In genomic region chr15:29570931-29571727, GRCh38 we compare ENCODE assay signal across 8 cellular contexts.
DNase-seq lines count a peak whose midpoint lies in the region; FAIRE-seq and TF ChIP-seq lines count a peak whose summit lies in the region.

No MANE protein-coding gene starts in this region.

- TF ChIP-seq EP300 in transverse colon (IDR thresholded peaks at IDR 0.05; ENCODE audit: low read depth) = no peak

- no peak overlapping the region for H4K91ac ChIP-seq in mesenchymal stem cell (ENCODE audit: low read length)

- intact Hi-C loops in transverse colon (cut with DNase I; ENCODE audit: low total_unique reads) = loop anchor here (10.0 kb wide), 1 partner anchor 296 kb away; no protein-coding TSS in a partner anchor

- no peaks in the 10 kb centered on the region; the same call in 1 of the 2 replicates for H3K9me3 Mint-ChIP-seq in HFFc6

- H2BK12ac ChIP-seq in mesenchymal stem cell (ENCODE audit: low read length in 2 of 2) = no peak overlapping the region

- no peak overlapping the region for H3K27ac Mint-ChIP-seq in HFFc6

- H3K9me3 ChIP-seq in MM.1S (replicated peaks; ENCODE audit: insufficient read depth, low read length) (no peaks in the 10 kb centered on the region), mesenchymal stem cell (ENCODE audit: control insufficient read depth, low read length) (no peaks in the 10 kb centered on the region), transverse colon (no peaks in the 10 kb centered on the region)

- no peak overlapping the region for H3K4ac ChIP-seq in mesenchymal stem cell (ENCODE audit: low read depth in 1 of 2, low read length in 2 of 2)

- H3K27ac ChIP-seq in MM.1S (ENCODE audit: low read length) = no peak overlapping the region
- H3K27ac ChIP-seq in mesenchymal stem cell (ENCODE audit: low read length, poor library complexity, severe bottlenecking) = no peak overlapping the region
- H3K27ac ChIP-seq in transverse colon = peak overlapping the region; percentile 63 to 83 (median 72)

- 0 out of 2 replicates have a peak overlapping the region, but pooled peaks have one; percentile 48 for H2AFZ ChIP-seq in MM.1S (ENCODE audit: low read length)
- H2AFZ ChIP-seq in mesenchymal stem cell (ENCODE audit: low read depth, low read length) = no peak overlapping the region

- no peak overlapping the region for H3K14ac ChIP-seq in mesenchymal stem cell (ENCODE audit: low read length in 2 of 2)

- 3% methylated on average over 61 of the region's 90 CpGs for WGBS in mesenchymal stem cell
- 2 to 5% methylated on average over 7 to 18 of the region's 90 CpGs for WGBS in transverse colon (ENCODE audit: low coverage in 1 of 2), 2 donors

- TF ChIP-seq POLR2A in transverse colon (IDR thresholded peaks at IDR 0.05) = no peak
- TF ChIP-seq POLR2A in H54 (IDR thresholded peaks at IDR 0.05; ENCODE audit: low read depth, low read length) = no peak

- H3K36me3 ChIP-seq in MM.1S (replicated peaks; ENCODE audit: insufficient read depth, low read length) (no peaks in the 10 kb centered on the region), mesenchymal stem cell (ENCODE audit: control insufficient read depth in 1 of 2, insufficient read depth in 2 of 2, low read depth in 1 of 2, low read length in 2 of 2) (no peaks in the 10 kb centered on the region), transverse colon (no peaks in the 10 kb centered on the region)

- H3K9me2 ChIP-seq in MM.1S (replicated peaks; ENCODE audit: insufficient read depth, low read length) = no peaks in the 10 kb centered on the region

- H3K23ac ChIP-seq in mesenchymal stem cell (ENCODE audit: low read length in 2 of 2) = no peak overlapping the region

- no peak overlapping the region for H2BK15ac ChIP-seq in mesenchymal stem cell (ENCODE audit: low read depth, poor library complexity, severe bottlenecking)

- H2BK120ac ChIP-seq in mesenchymal stem cell (ENCODE audit: low read depth, low read length) = no peak overlapping the region

- H3K9ac ChIP-seq in MM.1S (ENCODE audit: low read length) = no peak overlapping the region
- no peak overlapping the region for H3K9ac ChIP-seq in mesenchymal stem cell (ENCODE audit: low read length)

- H3K4me3 Mint-ChIP-seq in HFFc6 = no peak overlapping the region

- no peak for FAIRE-seq in H54 (lab: Jason Lieb, UNC)

- H3K18ac ChIP-seq in mesenchymal stem cell (ENCODE audit: low read depth in 1 of 2, low read length in 2 of 2) = no peak overlapping the region

- H3K79me1 ChIP-seq in mesenchymal stem cell (replicated peaks; ENCODE audit: low read length, poor library complexity, severe bottlenecking) = no peaks in the 10 kb centered on the region

- H3F3A ChIP-seq in MM.1S (ENCODE audit: insufficient read depth, low read length) = peaks cover 3% of the 10 kb centered on the region

- no peaks in the 10 kb centered on the region for H4K20me1 ChIP-seq in MM.1S (ENCODE audit: insufficient read depth, low read length)

- H3K4me3 ChIP-seq in MM.1S (ENCODE audit: low read length) (peak overlapping the region; percentile 59), mesenchymal stem cell (ENCODE audit: insufficient read depth in 1 of 2, low read depth in 1 of 2, low read length in 2 of 2) (peak overlapping the region; percentile 8 to 68), transverse colon (peak overlapping the region; percentile 22 to 59 (median 47))

- H4K8ac ChIP-seq in mesenchymal stem cell (ENCODE audit: low read length) = no peak overlapping the region

- in situ Hi-C loops in transverse colon (cut with MboI; ENCODE audit: low pct_ligation_motif_present in 1 of 4, low pct_unique_long_range_greater_than_20kb in 1 of 4, low sequenced_read_pairs in 3 of 4) = no loop called here

- no peak overlapping the region for H2AK5ac ChIP-seq in mesenchymal stem cell (ENCODE audit: low read length, severe bottlenecking)

- H3K79me2 ChIP-seq in MM.1S (ENCODE audit: low read length) = no peaks in the 10 kb centered on the region

- DNase-seq in DMS79 (lab: John Stamatoyannopoulos, UW) (peak; percentile 9), MM.1S (peak; percentile 58), cerebellum (ENCODE audit: low spot score) (peak; percentile 79), mesenchymal stem cell (peak; percentile 11), transverse colon (peak; percentile 50), NOMO-1 (lab: John Stamatoyannopoulos, UW; ENCODE audit: unreplicated experiment in 2 of 2) (no peak), H54 (ENCODE audit: insufficient read length, low spot score) (no peak), HFFc6 (no peak)

- H3K4me1 ChIP-seq in MM.1S (ENCODE audit: low read length) (peaks cover 3% of the 10 kb centered on the region; the same call in 1 of the 2 replicates), mesenchymal stem cell (ENCODE audit: control insufficient read depth, insufficient read depth, low read depth, low read length) (peaks cover 17% of the 10 kb centered on the region), transverse colon (peaks cover 5 to 32% (median 16%) of the 10 kb centered on the region in 4 donors)

- TF ChIP-seq CTCF in MM.1S (IDR thresholded peaks at IDR 0.05; ENCODE audit: low read length) (no peak), transverse colon (IDR thresholded peaks at IDR 0.05) (no peak), HFFc6 (IDR thresholded peaks at IDR 0.05) (no peak)

- H3K27me3 ChIP-seq in MM.1S (replicated peaks; ENCODE audit: insufficient read depth, low read length) = peaks cover 18% of the 10 kb centered on the region
- peaks cover 48 to 68% of the 10 kb centered on the region in 2 experiments for H3K27me3 ChIP-seq in mesenchymal stem cell (ENCODE audit: control insufficient read depth in 1 of 2, insufficient read depth in 1 of 2, low read length in 2 of 2)
- H3K27me3 ChIP-seq in transverse colon = peaks cover 53% of the 10 kb centered on the region

- peaks cover 59% of the 10 kb centered on the region for H3K27me3 Mint-ChIP-seq in HFFc6 (ENCODE audit: insufficient read depth)

- H3K4me2 ChIP-seq in MM.1S (ENCODE audit: low read depth, low read length) = peak overlapping the region; percentile 88
- peak overlapping the region; percentile 98 for H3K4me2 ChIP-seq in mesenchymal stem cell (ENCODE audit: low read length, poor library complexity, severe bottlenecking)

- H3K4me1 Mint-ChIP-seq in HFFc6 (ENCODE audit: low read depth) = peaks cover 6% of the 10 kb centered on the region; the same call in 1 of the 2 replicates

- H2BK5ac ChIP-seq in mesenchymal stem cell (ENCODE audit: low read depth, low read length, poor library complexity, severe bottlenecking) = no peak overlapping the region

- no peaks in the 10 kb centered on the region for H3K36me3 Mint-ChIP-seq in HFFc6 (ENCODE audit: low read depth)

Comparison
In these comparisons a context has a peak if more than half of its experiments do, and no peak if none do; other contexts are left out.
1. DNase-seq: peak in DMS79 (single experiment), MM.1S (single experiment), cerebellum (single experiment), mesenchymal stem cell (single experiment) and transverse colon (single experiment); none in NOMO-1 (0 of 2), H54 (single experiment) and HFFc6 (single experiment).
2. H3K27ac ChIP-seq: peak in transverse colon (4 of 4); none in MM.1S (single experiment) and mesenchymal stem cell (single experiment).
3. Peak in every context shown above with its lines, with median percentiles within 50 percentile points of each other: H3K4me3 ChIP-seq.